Comparison of ENCODE assay signal across 11 cellular contexts in the genomic region with DNA sequence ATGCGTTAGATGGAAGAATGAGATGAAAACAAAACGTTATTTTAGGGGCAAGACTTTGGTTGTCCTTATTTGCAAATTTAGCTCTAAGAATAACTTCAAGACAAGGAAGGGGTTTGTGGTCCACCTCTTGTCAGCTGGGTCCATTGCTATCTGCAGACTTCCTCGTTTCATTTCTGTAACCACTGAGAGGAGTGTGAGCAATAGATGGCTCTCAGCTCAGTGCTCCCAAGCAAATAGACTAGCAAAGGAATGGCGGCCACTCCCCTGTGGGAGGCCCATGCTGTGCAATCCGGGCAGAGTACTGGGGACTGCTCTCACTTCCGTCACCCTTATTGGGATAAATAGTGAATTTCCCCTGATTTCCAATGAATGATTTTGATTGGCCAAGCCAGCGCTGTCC.
DNase-seq lines count a peak whose midpoint lies in the region; ATAC-seq and TF ChIP-seq lines count a peak whose summit lies in the region.
"Had no signal": no experiment of that assay in that cellular context is flagged by ENCODE, and none has a peak within 500 bp of the region (broad histone marks: within the 10 kb centered on the region; RNA-seq: fewer than 3 reads in every experiment).

No MANE protein-coding gene starts in this region.

- peak; percentile 58 for ATAC-seq in HG02678 (IDR thresholded peaks at IDR 0.05; ENCODE audit: unreplicated experiment)
- ATAC-seq in HG03575 (IDR thresholded peaks at IDR 0.05; ENCODE audit: extremely low read depth, insufficient number of reproducible peaks, low FRiP score, unreplicated experiment), result peak; percentile 26

- H4K20me1 ChIP-seq in smooth muscle cell (ENCODE audit: low read depth), result no peaks in the 10 kb centered on the region

- H3K4me1 ChIP-seq in spleen (peaks cover 8 to 75% (median 58%) of the 10 kb centered on the region in 6 donors), smooth muscle cell (ENCODE audit: low read depth) (peaks cover 30% of the 10 kb centered on the region)

- H3K9ac ChIP-seq in smooth muscle cell (ENCODE audit: low read depth), result no peak overlapping the region

- H3K4me3 ChIP-seq in spleen (peak overlapping the region in 1 of 8 donors; percentile 20), smooth muscle cell (no peak overlapping the region)

- TF ChIP-seq CTCF in spleen (IDR thresholded peaks at IDR 0.05 in 8 of 11, conservative IDR thresholded peaks at IDR 0.05 in 3 of 11), result no peak
- TF ChIP-seq CTCF in smooth muscle cell (IDR thresholded peaks at IDR 0.05; ENCODE audit: borderline replicate concordance, insufficient read depth, poor library complexity, severe bottlenecking), result no peak

- 59 to 69% (median 65%) methylated on average over 7 of the region's 7 CpGs for WGBS in spleen, 5 donors
- WGBS in smooth muscle cell (ENCODE audit: low lambda C conversion rate), result 91% methylated on average over 7 of the region's 7 CpGs

- H3K4me2 ChIP-seq in smooth muscle cell, result no peak overlapping the region

- peak overlapping the region in 7 of 8 donors; percentile 29 to 80 (median 68) for H3K27ac ChIP-seq in spleen
- H3K27ac ChIP-seq in smooth muscle cell (ENCODE audit: low read depth), result no peak overlapping the region
- H3K27ac ChIP-seq: 22Rv1 had no signal

- no peaks in the 10 kb centered on the region for H3K79me2 ChIP-seq in smooth muscle cell (ENCODE audit: low read depth)

- H3K36me3 ChIP-seq in spleen, result no peaks in the 10 kb centered on the region
- no peaks in the 10 kb centered on the region for H3K36me3 ChIP-seq in smooth muscle cell (ENCODE audit: low read depth)

- DNase-seq in NOMO-1 treated with DMSO at 0.1 percent for 48 hours (lab: John Stamatoyannopoulos, UW; ENCODE audit: unreplicated experiment) (peak; percentile 26), NOMO-1 treated with dmso at 0.1 percent for 144 hours (lab: John Stamatoyannopoulos, UW; ENCODE audit: unreplicated experiment) (no peak), spleen (peak; percentile 73), smooth muscle cell (lab: John Stamatoyannopoulos, UW; ENCODE audit: unreplicated experiment) (no peak)
- no peak for DNase-seq in stimulated activated naive CD4-positive, alpha-beta T cell (lab: John Stamatoyannopoulos, UW)
- DNase-seq in activated CD8-positive, alpha-beta memory T cell treated with anti-CD3 and anti-CD28 coated beads, Interleukin-2, amount 50 U/mL, for 4 hours, result no peak
- DNase-seq: activated naive CD4-positive, alpha-beta T cell treated with anti-CD3 and anti-CD28 coated beads, Interleukin-2, amount 10 ng/mL, durations not matched to agents 7 days and 5 days; effector memory CD4-positive, alpha-beta T cell had no signal

- no peaks in the 10 kb centered on the region for H3K9me3 ChIP-seq in spleen
- no peaks in the 10 kb centered on the region for H3K9me3 ChIP-seq in smooth muscle cell (replicated peaks; ENCODE audit: low read depth)

- H2AFZ ChIP-seq in smooth muscle cell (ENCODE audit: low read depth), result no peak overlapping the region

- intact Hi-C loops in spleen (cut with DNase I; ENCODE audit: low total_unique reads), result no loop called here

- no peaks in the 10 kb centered on the region for H3K27me3 ChIP-seq in spleen (replicated peaks in 1 of 7)
- H3K27me3 ChIP-seq in smooth muscle cell (ENCODE audit: low read depth), result no peaks in the 10 kb centered on the region

- no peak for TF ChIP-seq POLR2A in spleen (IDR thresholded peaks at IDR 0.05)

- no peaks in the 10 kb centered on the region for H3F3A ChIP-seq in smooth muscle cell (ENCODE audit: low read depth)

Comparison
In these comparisons a context has a peak if more than half of its experiments do, and no peak if none do; other contexts are left out.
1. DNase-seq: peak in NOMO-1 treated with DMSO at 0.1 percent for 48 hours (single experiment) and spleen (single experiment); none in NOMO-1 treated with dmso at 0.1 percent for 144 hours (single experiment), stimulated activated naive CD4-positive, alpha-beta T cell (0 of 6), activated CD8-positive, alpha-beta memory T cell treated with anti-CD3 and anti-CD28 coated beads, Interleukin-2, amount 50 U/mL, for 4 hours (single experiment) and smooth muscle cell (single experiment).